ENCODE assay signal across 8 cellular contexts in the genomic region with DNA sequence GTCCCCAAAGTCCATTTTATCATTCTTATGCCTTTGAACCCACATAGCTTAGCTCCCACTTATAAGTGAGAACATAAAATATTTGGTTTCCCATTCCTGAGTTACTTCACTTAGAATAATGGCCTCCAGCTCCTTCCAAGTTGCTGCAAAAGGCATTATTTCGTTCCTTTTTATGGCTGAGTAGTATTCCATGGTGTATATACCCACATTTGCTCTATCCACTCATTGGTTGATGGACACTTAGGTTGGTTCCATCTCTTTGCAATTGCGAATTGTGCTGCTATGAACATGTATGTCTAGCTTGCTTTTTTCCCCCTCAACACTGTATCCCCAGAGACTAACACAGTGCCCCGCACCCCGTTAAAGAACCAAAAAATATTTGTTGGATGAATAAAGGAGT. TPM values are rescaled to one million over a fixed set of nuclear protein-coding genes. Genes with fewer than 3 reads are reported as not detected.
A peak's percentile ranks its signal among the peaks of the same experiment; 100 is the strongest.
DNase-seq lines count a peak whose midpoint lies in the region; ATAC-seq, FAIRE-seq and TF ChIP-seq lines count a peak whose summit lies in the region.

No MANE protein-coding gene starts in this region.

- peaks cover 41% of the 10 kb centered on the region for H3K79me2 ChIP-seq in keratinocyte (ENCODE audit: control insufficient read depth, insufficient read depth, low read length)

- H3K4me3 ChIP-seq in keratinocyte (ENCODE audit: control insufficient read depth in 2 of 3, extremely low read depth in 1 of 3, insufficient read depth in 2 of 3, low read depth in 1 of 3, low read length in 3 of 3) (peak overlapping the region in 1 of 3 experiments; percentile 61), transverse colon (no peak overlapping the region)

- POLR2A ChIA-PET in activated CD8-positive, alpha-beta T cell treated with anti-CD3 and anti-CD28 coated beads for 36 hours (lab: Charles Lee): interaction anchor here (1.0 to 1.3 kb wide), 2 partner anchors 27 to 34 kb away, joined by 3 to 4 read pairs; no protein-coding TSS in a partner anchor

- H3K27me3 ChIP-seq in keratinocyte (ENCODE audit: control insufficient read depth, extremely low read depth, insufficient read depth, low read length) (no peaks in the 10 kb centered on the region), transverse colon (no peaks in the 10 kb centered on the region)

- no peak for TF ChIP-seq EP300 in transverse colon (IDR thresholded peaks at IDR 0.05; ENCODE audit: low read depth)

- H3K27ac Mint-ChIP-seq in activated naive CD4-positive, alpha-beta T cell treated with anti-CD3 and anti-CD28 coated beads, Interleukin-2, amount 50 U/mL, for 24 hours: peak overlapping the region; percentile 66
- H3K27ac Mint-ChIP-seq in activated CD8-positive, alpha-beta T cell treated with anti-CD3 and anti-CD28 coated beads for 36 hours: peak overlapping the region; percentile 87

- H2AFZ ChIP-seq in keratinocyte (ENCODE audit: control insufficient read depth, low read length): peak overlapping the region; percentile 85

- H3K9ac ChIP-seq in keratinocyte (ENCODE audit: control insufficient read depth, extremely low read depth, insufficient read depth, low read length): no peak overlapping the region

- no peak for DNase-seq in activated naive CD4-positive, alpha-beta T cell treated with anti-CD3 and anti-CD28 coated beads, Interleukin-2, amount 50 U/mL, for 16 hours
- no peak for DNase-seq in activated CD8-positive, alpha-beta T cell treated with anti-CD3 and anti-CD28 coated beads for 36 hours
- DNase-seq in keratinocyte (ENCODE audit: low read depth, low spot score) (no peak), transverse colon (no peak), KBM-7 (no peak)

- H3K9me3 ChIP-seq in keratinocyte (ENCODE audit: control insufficient read depth, low read depth, low read length): no peaks in the 10 kb centered on the region
- no peaks in the 10 kb centered on the region for H3K9me3 ChIP-seq in transverse colon

- H3K27ac ChIP-seq in keratinocyte (ENCODE audit: control insufficient read depth, insufficient read depth, low read length) (peak overlapping the region; percentile 25), transverse colon (peak overlapping the region; percentile 96 to 99 (median 98))

- H3K4me3 Mint-ChIP-seq in activated naive CD4-positive, alpha-beta T cell treated with anti-CD3 and anti-CD28 coated beads, Interleukin-2, amount 50 U/mL, for 24 hours: peak overlapping the region; percentile 100
- H3K4me3 Mint-ChIP-seq in activated CD8-positive, alpha-beta T cell treated with anti-CD3 and anti-CD28 coated beads for 36 hours: peak overlapping the region; percentile 97

- intact Hi-C loops in activated CD8-positive, alpha-beta T cell treated with anti-CD3 and anti-CD28 coated beads for 36 hours (cut with micrococcal nuclease): no loop called here
- intact Hi-C loops in transverse colon (cut with DNase I; ENCODE audit: low total_unique reads): no loop called here

- H3K36me3 ChIP-seq in keratinocyte (ENCODE audit: control insufficient read depth in 2 of 2, extremely low read depth in 1 of 2, insufficient read depth in 2 of 2, low read length in 2 of 2) (no peaks in the 10 kb centered on the region), transverse colon (no peaks in the 10 kb centered on the region)

- CTCF ChIA-PET in activated CD8-positive, alpha-beta T cell treated with anti-CD3 and anti-CD28 coated beads for 36 hours (lab: Charles Lee): interaction anchor here (0.8 to 1.3 kb wide), 4 partner anchors 9 to 266 kb away, joined by 3 to 5 read pairs (median 4); no protein-coding TSS in a partner anchor

- peaks cover 2% of the 10 kb centered on the region for H3K36me3 Mint-ChIP-seq in activated naive CD4-positive, alpha-beta T cell treated with anti-CD3 and anti-CD28 coated beads, Interleukin-2, amount 50 U/mL, for 24 hours
- peaks cover 4% of the 10 kb centered on the region for H3K36me3 Mint-ChIP-seq in activated CD8-positive, alpha-beta T cell treated with anti-CD3 and anti-CD28 coated beads for 36 hours (ENCODE audit: low read depth)

- no peaks in the 10 kb centered on the region for H3K9me1 ChIP-seq in keratinocyte (ENCODE audit: control insufficient read depth, extremely low read depth, insufficient read depth, low read length)

- in situ Hi-C loops in transverse colon (cut with MboI; ENCODE audit: low pct_ligation_motif_present in 1 of 4, low pct_unique_long_range_greater_than_20kb in 1 of 4, low sequenced_read_pairs in 3 of 4) (no loop called here), KBM-7 (cut with MboI; ENCODE audit: low pct_unique_long_range_greater_than_20kb, low sequenced_read_pairs) (no loop called here)

- H3K4me1 ChIP-seq in keratinocyte (ENCODE audit: control insufficient read depth, extremely low read depth, insufficient read depth, low read length) (peaks cover 16% of the 10 kb centered on the region), transverse colon (peaks cover 5 to 26% (median 19%) of the 10 kb centered on the region in 4 donors)

- H3K4me2 ChIP-seq in keratinocyte (ENCODE audit: control insufficient read depth, extremely low read depth, insufficient read depth, low read depth, low read length): peak overlapping the region; percentile 79

- H3K4me1 Mint-ChIP-seq in activated naive CD4-positive, alpha-beta T cell treated with anti-CD3 and anti-CD28 coated beads, Interleukin-2, amount 50 U/mL, for 24 hours: peaks cover 38% of the 10 kb centered on the region
- peaks cover 25% of the 10 kb centered on the region for H3K4me1 Mint-ChIP-seq in activated CD8-positive, alpha-beta T cell treated with anti-CD3 and anti-CD28 coated beads for 36 hours (ENCODE audit: low read depth)

- dilution Hi-C loops in keratinocyte (cut with MboI; ENCODE audit: extremely low pct_ligation_motif_present, low sequenced_read_pairs): no loop called here

- TF ChIP-seq POLR2A in transverse colon (IDR thresholded peaks at IDR 0.05): no peak

- H4K20me1 ChIP-seq in keratinocyte (ENCODE audit: control insufficient read depth, extremely low read depth, insufficient read depth, low read length): no peaks in the 10 kb centered on the region

- 72 to 76% methylated on average over 4 of the region's 4 CpGs for WGBS in transverse colon (ENCODE audit: low coverage in 1 of 2), 2 donors

- no peak for ATAC-seq in activated CD8-positive, alpha-beta T cell treated with anti-CD3 and anti-CD28 coated beads for 36 hours
- ATAC-seq in GM18868 (IDR thresholded peaks at IDR 0.05; ENCODE audit: unreplicated experiment): no peak
- ATAC-seq in GM18502 (IDR thresholded peaks at IDR 0.05; ENCODE audit: poor library complexity, unreplicated experiment): no peak

- no peak for FAIRE-seq in keratinocyte (lab: Jason Lieb, UNC)

- no peaks in the 10 kb centered on the region for H3K9me3 Mint-ChIP-seq in activated naive CD4-positive, alpha-beta T cell treated with anti-CD3 and anti-CD28 coated beads, Interleukin-2, amount 50 U/mL, for 24 hours
- no peaks in the 10 kb centered on the region for H3K9me3 Mint-ChIP-seq in activated CD8-positive, alpha-beta T cell treated with anti-CD3 and anti-CD28 coated beads for 36 hours

- TF ChIP-seq CTCF in activated CD8-positive, alpha-beta T cell treated with anti-CD3 and anti-CD28 coated beads for 36 hours (IDR thresholded peaks at IDR 0.05): no peak
- TF ChIP-seq CTCF in keratinocyte (optimal IDR thresholded peaks at IDR 0.05 in 1 of 3, IDR thresholded peaks at IDR 0.05 in 1 of 3, conservative IDR thresholded peaks at IDR 0.05 in 1 of 3; ENCODE audit: extremely low read depth in 1 of 3, insufficient read depth in 2 of 3, low read length in 3 of 3): no peak
- no peak for TF ChIP-seq CTCF in transverse colon (IDR thresholded peaks at IDR 0.05)

- H3K27me3 Mint-ChIP-seq in activated naive CD4-positive, alpha-beta T cell treated with anti-CD3 and anti-CD28 coated beads, Interleukin-2, amount 50 U/mL, for 24 hours: peaks cover 2% of the 10 kb centered on the region
- peaks cover 7% of the 10 kb centered on the region for H3K27me3 Mint-ChIP-seq in activated CD8-positive, alpha-beta T cell treated with anti-CD3 and anti-CD28 coated beads for 36 hours

RNA-seq across cellular contexts. Expression of a gene that starts 0.7 kb away (rescaled TPM):
- total RNA-seq in activated CD8-positive, alpha-beta T cell treated with anti-CD3 and anti-CD28 coated beads for 36 hours: 100 to 1,000 TPM; 122 to 133 TPM
- 74.4 to 150 TPM (median 80.7 TPM) in 3 replicates for polyA plus RNA-seq in keratinocyte
- polyA plus RNA-seq in keratinocyte (2011; ENCODE audit: low read depth): 139 TPM
- 90.3 and 168 TPM in 2 replicates for polyA plus RNA-seq in keratinocyte (2011; cell fraction: cytosol; rRNA removed)
- polyA plus RNA-seq in keratinocyte (2011; cell fraction: nucleus; rRNA removed): 48.7 and 66.4 TPM in 2 replicates
- polyA plus RNA-seq in keratinocyte (2012; ENCODE audit: low replicate concordance): 92.1 and 101 TPM in 2 replicates
- polyA minus RNA-seq in keratinocyte: 6.3 to 85.3 TPM (median 26.7 TPM) in 3 replicates
- 39.5 TPM for polyA minus RNA-seq in keratinocyte (2011; cell fraction: cytosol; rRNA and poly(A)+ RNA removed)
- polyA minus RNA-seq in keratinocyte (2011; cell fraction: nucleus; rRNA and poly(A)+ RNA removed): 20.4 and 42.5 TPM in 2 replicates
- 100 to 1,000 TPM in 1 of 4 donors, 10 to 100 TPM in 3; 74.4 to 133 (median 88.5) TPM for total RNA-seq in transverse colon
